In genomic region chr6:52620055-52620905, GRCh38 we compare ENCODE assay signal across 1 cellular context.
TF ChIP-seq lines count a peak whose summit lies in the region.

No MANE protein-coding gene starts in this region.

TF ChIP-seq in HepG2, 621 proteins besides CTCF, POLR2A, EP300 and RAD21 (continued from another document):
- TF ChIP-seq MZF1 (CRISPR knock-in tag; IDR thresholded peaks at IDR 0.05; ENCODE audit: borderline replicate concordance) (no peak), SAFB2 (CRISPR knock-in tag; IDR thresholded peaks at IDR 0.05; ENCODE audit: borderline replicate concordance, low read depth) (no peak), REXO4 (CRISPR knock-in tag; IDR thresholded peaks at IDR 0.05; ENCODE audit: borderline replicate concordance) (no peak), ZFP36L1 (CRISPR knock-in tag; IDR thresholded peaks at IDR 0.05) (no peak), NCOA2 (CRISPR knock-in tag; IDR thresholded peaks at IDR 0.05) (no peak), CEBPZ (IDR thresholded peaks at IDR 0.05; ENCODE audit: low read length) (no peak), SMARCE1 (IDR thresholded peaks at IDR 0.05; ENCODE audit: borderline replicate concordance) (no peak), STAT5B (CRISPR knock-in tag; IDR thresholded peaks at IDR 0.05) (no peak), NFKB2 (CRISPR knock-in tag; IDR thresholded peaks at IDR 0.05; ENCODE audit: borderline replicate concordance) (no peak), EEA1 (CRISPR knock-in tag; IDR thresholded peaks at IDR 0.05; ENCODE audit: borderline replicate concordance) (no peak), ARHGAP35 (CRISPR knock-in tag; IDR thresholded peaks at IDR 0.05; ENCODE audit: borderline replicate concordance) (no peak), KLF11 (CRISPR knock-in tag; IDR thresholded peaks at IDR 0.05) (no peak), ZC3H4 (CRISPR knock-in tag; IDR thresholded peaks at IDR 0.05; ENCODE audit: borderline replicate concordance) (no peak), TMF1 (CRISPR knock-in tag; IDR thresholded peaks at IDR 0.05; ENCODE audit: low read depth) (no peak), ZBTB26 (CRISPR knock-in tag; IDR thresholded peaks at IDR 0.05; ENCODE audit: borderline replicate concordance) (no peak), IRF1 (CRISPR knock-in tag; IDR thresholded peaks at IDR 0.05; ENCODE audit: low read depth) (no peak)
